Comparison of ENCODE assay signal across 17 cellular contexts in genomic region chr16:85221810-85222150, GRCh38.
"Had no signal": no experiment of that assay in that cellular context is flagged by ENCODE, and none has a peak within 500 bp of the region (broad histone marks: within the 10 kb centered on the region; RNA-seq: fewer than 3 reads in every experiment).

No MANE protein-coding gene starts in this region.

- ATAC-seq: activated T-helper 17 cell treated with anti-CD3 and anti-CD28 coated beads, Interleukin-2, amount 50 U/mL, for 72 hours; gastrocnemius medialis; naive thymus-derived CD4-positive, alpha-beta T cell; upper lobe of right lung had no signal

- H3K9me3 ChIP-seq: gastrocnemius medialis, suprapubic skin, upper lobe of right lung had no signal

- DNase-seq: activated CD4-positive, alpha-beta T cell treated with anti-CD3 and anti-CD28 coated beads, Interleukin-2, amount 10 ng/mL, durations not matched to agents 7 days and 5 days; activated CD4-positive, CD25-positive, alpha-beta regulatory T cell; activated naive CD4-positive, alpha-beta T cell treated with anti-CD3 and anti-CD28 coated beads, Interleukin-2, amount 10 ng/mL, durations not matched to agents 7 days and 5 days; activated T-cell treated with anti-CD3 and anti-CD28 coated beads for 4 hours; gastrocnemius medialis; heart right ventricle; naive thymus-derived CD4-positive, alpha-beta T cell; nucleus accumbens; spleen; stimulated activated CD4-positive, alpha-beta T cell treated with anti-CD3 and anti-CD28 coated beads, Interleukin-1b, Interleukin-23, amount 100 ng/mL, for 48 hours; stimulated activated naive CD4-positive, alpha-beta T cell; upper lobe of right lung had no signal

- FAIRE-seq: colon, endothelial cell of umbilical vein, TTC549 had no signal

- H3K27me3 ChIP-seq: gastrocnemius medialis, heart right ventricle, spleen, suprapubic skin, upper lobe of right lung had no signal

- H3K36me3 ChIP-seq: gastrocnemius medialis, heart right ventricle, spleen, suprapubic skin, upper lobe of right lung had no signal

- H3K4me3 ChIP-seq: gastrocnemius medialis, heart right ventricle, spleen, suprapubic skin, upper lobe of right lung had no signal

- H3K27ac ChIP-seq: gastrocnemius medialis, heart right ventricle, spleen, suprapubic skin, upper lobe of right lung had no signal
